8 cellular contexts compared by ENCODE assay signal in the genomic region with DNA sequence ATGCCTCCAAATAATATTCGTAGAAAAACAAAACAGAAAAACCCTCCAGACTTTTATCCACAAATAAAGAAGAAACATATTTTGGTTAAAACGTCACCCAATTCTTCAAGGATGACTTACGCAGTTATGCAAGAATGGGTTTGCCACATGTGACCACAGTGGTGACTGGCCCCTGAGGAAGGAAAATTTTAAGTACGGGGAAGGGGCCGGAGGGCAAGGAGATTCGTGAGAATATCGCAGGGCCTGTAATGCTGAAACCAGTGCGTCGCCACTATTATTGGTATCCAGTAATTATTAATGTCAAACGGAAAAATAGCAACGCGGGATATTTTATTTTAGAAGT. TPM values are rescaled to one million over a fixed set of nuclear protein-coding genes. Genes with fewer than 3 reads are reported as not detected.
A peak's percentile ranks its signal among the peaks of the same experiment; 100 is the strongest.
DNase-seq lines count a peak whose midpoint lies in the region; ATAC-seq, FAIRE-seq and TF ChIP-seq lines count a peak whose summit lies in the region.

No MANE protein-coding gene starts in this region.

- H3K79me2 ChIP-seq in ACC112 (ENCODE audit: control insufficient read depth, insufficient read depth, low read length, unreplicated experiment): peaks cover 10% of the 10 kb centered on the region

- peak overlapping the region; percentile 91 for H3K56ac ChIP-seq in IMR-90 (ENCODE audit: extremely low read depth, insufficient read depth, low read length)

- H4K5ac ChIP-seq in IMR-90 (ENCODE audit: low read depth, low read length): peak overlapping the region; percentile 71

- TF ChIP-seq POLR2A in IMR-90 (IDR thresholded peaks at IDR 0.05; ENCODE audit: low read depth, low read length) (peak; percentile 37; the same call in 1 of the 2 replicates), heart left ventricle (IDR thresholded peaks at IDR 0.05) (no peak)

- H3K4me1 ChIP-seq in ACC112 (ENCODE audit: control insufficient read depth, insufficient read depth, low read length, unreplicated experiment): peaks cover 46% of the 10 kb centered on the region
- peaks cover 25% of the 10 kb centered on the region for H3K4me1 ChIP-seq in IMR-90 (ENCODE audit: control insufficient read depth, insufficient read depth, low read length)
- peaks cover 0 to 40% (median 32%) of the 10 kb centered on the region in 12 donors for H3K4me1 ChIP-seq in heart left ventricle

- peaks cover 19% of the 10 kb centered on the region for H3K27me3 Mint-ChIP-seq in activated naive CD4-positive, alpha-beta T cell treated with anti-CD3 and anti-CD28 coated beads, Interleukin-2, amount 10 ng/mL, durations not matched to agents 7 days and 5 days

- H3K36me3 Mint-ChIP-seq in activated naive CD4-positive, alpha-beta T cell treated with anti-CD3 and anti-CD28 coated beads, Interleukin-2, amount 10 ng/mL, durations not matched to agents 7 days and 5 days: peaks cover 30% of the 10 kb centered on the region

- no TSS peak for BruUV-seq in IMR-90 (replicated peaks; lab: Mats Ljungman, UMichigan)

- H2BK20ac ChIP-seq in IMR-90 (ENCODE audit: low read depth, low read length): peak overlapping the region; percentile 100

- peak overlapping the region; percentile 95 for H2AK9ac ChIP-seq in IMR-90 (replicated peaks; ENCODE audit: low read depth, low read length, poor library complexity)

- H2BK120ac ChIP-seq in IMR-90 (ENCODE audit: low read depth, low read length): peak overlapping the region; percentile 99

- H2BK5ac ChIP-seq in IMR-90 (ENCODE audit: low read depth, low read length, poor library complexity, severe bottlenecking): peak overlapping the region; percentile 93

- ATAC-seq in GM18873 (IDR thresholded peaks at IDR 0.05; ENCODE audit: low FRiP score, unreplicated experiment) (peak; percentile 14), IMR-90 (ENCODE audit: low read depth) (peak; percentile 28), heart left ventricle (peak in 3 of 4 donors; percentile 33 to 53 (median 43))

- peak overlapping the region; percentile 53; the same call in 1 of the 2 replicates for H2AK5ac ChIP-seq in IMR-90 (ENCODE audit: low read depth, low read length)

- peak overlapping the region; percentile 100 for H3K18ac ChIP-seq in IMR-90 (ENCODE audit: low read depth, low read length)

- H3K4ac ChIP-seq in IMR-90 (ENCODE audit: low read depth, low read length): peak overlapping the region; percentile 100

- H3K4me3 ChIP-seq in ACC112 (ENCODE audit: low read depth, low read length) (peak overlapping the region; percentile 96), IMR-90 (ENCODE audit: insufficient read depth, low read depth, low read length) (peak overlapping the region; percentile 93), heart left ventricle (peak overlapping the region; percentile 54 to 97 (median 76))

- peak overlapping the region; percentile 86 for H3K4me3 Mint-ChIP-seq in activated naive CD4-positive, alpha-beta T cell treated with anti-CD3 and anti-CD28 coated beads, Interleukin-2, amount 10 ng/mL, durations not matched to agents 7 days and 5 days

- peak overlapping the region; percentile 84 for H3K27ac Mint-ChIP-seq in activated naive CD4-positive, alpha-beta T cell treated with anti-CD3 and anti-CD28 coated beads, Interleukin-2, amount 10 ng/mL, durations not matched to agents 7 days and 5 days

- POLR2A ChIA-PET in IMR-90 (lab: Charles Lee; ENCODE audit: unreplicated experiment): interaction anchor here (0.6 to 0.9 kb wide), 2 partner anchors 10 to 22 kb away, joined by 3 to 5 read pairs; no protein-coding TSS in a partner anchor

- peaks cover 28% of the 10 kb centered on the region for H3K4me1 Mint-ChIP-seq in activated naive CD4-positive, alpha-beta T cell treated with anti-CD3 and anti-CD28 coated beads, Interleukin-2, amount 10 ng/mL, durations not matched to agents 7 days and 5 days

- H3K9me1 ChIP-seq in IMR-90 (ENCODE audit: insufficient read depth, low read length): peaks cover 42% of the 10 kb centered on the region

- H2BK15ac ChIP-seq in IMR-90 (ENCODE audit: low read depth, low read length): peak overlapping the region; percentile 100; the same call in 2 of the 3 replicates

- in situ Hi-C loops in IMR-90 (cut with MboI; ENCODE audit: low sequenced_read_pairs): no loop called here

- H3K27ac ChIP-seq in ACC112 (ENCODE audit: low read depth, low read length): peak overlapping the region; percentile 98
- peak overlapping the region; percentile 84 for H3K27ac ChIP-seq in IMR-90 (ENCODE audit: insufficient read depth, low read length)
- peak overlapping the region; percentile 33 to 91 (median 82) for H3K27ac ChIP-seq in heart left ventricle

- DNase-seq in IMR-90 (peak; percentile 96), heart left ventricle (peak in 2 of 5 donors; percentile 33 to 42), renal cortical epithelial cell (ENCODE audit: low read depth) (peak; percentile 91), islet precursor cell (no peak), GM19239 (ENCODE audit: insufficient read length, low spot score) (no peak)
- DNase-seq in activated naive CD4-positive, alpha-beta T cell treated with anti-CD3 and anti-CD28 coated beads, Interleukin-2, amount 10 ng/mL, durations not matched to agents 7 days and 5 days: no peak

- peak overlapping the region; percentile 74 for H3K9ac ChIP-seq in IMR-90 (ENCODE audit: low read depth, low read length)

- peaks cover 17% of the 10 kb centered on the region; the same call in 1 of the 2 replicates for H3K36me3 ChIP-seq in ACC112 (ENCODE audit: insufficient read depth, low read length)
- peaks cover 15% of the 10 kb centered on the region for H3K36me3 ChIP-seq in IMR-90 (ENCODE audit: control insufficient read depth, insufficient read depth, low read length)
- H3K36me3 ChIP-seq in heart left ventricle: peaks cover 0 to 32% (median 23%) of the 10 kb centered on the region in 9 donors

- peaks cover 25 to 61% of the 10 kb centered on the region in 2 experiments for H3K79me1 ChIP-seq in IMR-90 (ENCODE audit: low read depth in 1 of 2, low read length in 2 of 2)

- TF ChIP-seq CTCF in IMR-90 (conservative IDR thresholded peaks at IDR 0.05; ENCODE audit: low read depth, low read length) (no peak), heart left ventricle (IDR thresholded peaks at IDR 0.05) (no peak)

- peak overlapping the region; percentile 100 for H3K14ac ChIP-seq in IMR-90 (replicated peaks; ENCODE audit: low read depth, low read length)

- no peaks in the 10 kb centered on the region for H3K27me3 ChIP-seq in ACC112 (ENCODE audit: insufficient read depth, low read length)
- H3K27me3 ChIP-seq in IMR-90 (ENCODE audit: control insufficient read depth, insufficient read depth, low read length): no peaks in the 10 kb centered on the region
- no peaks in the 10 kb centered on the region for H3K27me3 ChIP-seq in heart left ventricle

- peak overlapping the region; percentile 98 for H4K91ac ChIP-seq in IMR-90 (ENCODE audit: insufficient read depth, low read depth, low read length)

- peak overlapping the region; percentile 76 for H3K4me2 ChIP-seq in IMR-90 (ENCODE audit: low read depth, low read length)

- dilution Hi-C loops in IMR-90 (cut with HindIII; ENCODE audit: low sequenced_read_pairs, unreplicated experiment): no loop called here

- no peak for TF ChIP-seq RAD21 in IMR-90 (IDR thresholded peaks at IDR 0.05; ENCODE audit: low read length)

- no peaks in the 10 kb centered on the region for H3K9me3 Mint-ChIP-seq in activated naive CD4-positive, alpha-beta T cell treated with anti-CD3 and anti-CD28 coated beads, Interleukin-2, amount 10 ng/mL, durations not matched to agents 7 days and 5 days

- H4K20me1 ChIP-seq in IMR-90 (ENCODE audit: insufficient read depth, low read length): no peaks in the 10 kb centered on the region

- no peaks in the 10 kb centered on the region for H3K9me3 ChIP-seq in IMR-90 (ENCODE audit: control insufficient read depth, insufficient read depth, low read length)
- H3K9me3 ChIP-seq in heart left ventricle: no peaks in the 10 kb centered on the region

- H3K23ac ChIP-seq in IMR-90 (ENCODE audit: low read depth, low read length): peak overlapping the region; percentile 99

- CTCF ChIA-PET in IMR-90 (lab: Yijun Ruan, JAX): no interaction called here
- CTCF ChIA-PET in activated naive CD4-positive, alpha-beta T cell treated with anti-CD3 and anti-CD28 coated beads, Interleukin-2, amount 10 ng/mL, durations not matched to agents 7 days and 5 days (lab: Charles Lee): interaction anchor here (1.2 kb wide), 1 partner anchor 31 kb away, joined by 4 read pairs; no protein-coding TSS in a partner anchor

- 7% methylated on average over 7 of the region's 12 CpGs; no CpG with 5 or more reads in 1 of the 2 experiments for WGBS in IMR-90 (ENCODE audit: extremely low coverage in 2 of 2, insufficient read length in 1 of 2), 2 experiments
- 38 to 50% (median 44%) methylated on average over 12 of the region's 12 CpGs for WGBS in heart left ventricle, 4 donors

- FAIRE-seq in GM19239 (lab: Jason Lieb, UNC): no peak

- intact Hi-C loops in IMR-90 (cut with micrococcal nuclease) (loop anchor here (5.0 kb wide), 1 partner anchor 82 kb away; no protein-coding TSS in a partner anchor), heart left ventricle (cut with DNase I) (loop anchor here in 3 of 10 donors (2.0 to 5.0 kb wide), 3 partner anchors 37 to 57 kb away; a partner anchor contains a TSS)

- H2AFZ ChIP-seq in ACC112 (ENCODE audit: low read length, unreplicated experiment) (peak overlapping the region; percentile 19), IMR-90 (replicated peaks; ENCODE audit: low read length, poor library complexity) (peak overlapping the region; percentile 99)

- peak overlapping the region; percentile 86 to 91 for H4K8ac ChIP-seq in IMR-90 (ENCODE audit: low read depth in 2 of 2, low read length in 2 of 2)

RNA-seq across cellular contexts. Expression of a gene that starts 0.6 kb away (rescaled TPM):
- 151 and 169 TPM in 2 replicates for total RNA-seq in IMR-90 (2012; rRNA removed)
- 266 and 299 TPM in 2 replicates for polyA plus RNA-seq in IMR-90 (2012; rRNA removed)
- 465 and 570 TPM in 2 replicates for polyA plus RNA-seq in IMR-90 (2012; cell fraction: cytosol; rRNA removed)
- polyA plus RNA-seq in IMR-90 (2012; cell fraction: nucleus; rRNA removed; ENCODE audit: low replicate concordance): 100 and 188 TPM in 2 replicates
- total RNA-seq in heart left ventricle: 100 to 1,000 TPM; 118 to 252 (median 151) TPM
- 100 to 1,000 TPM; 191 to 284 TPM for polyA plus RNA-seq in heart left ventricle
- 55.3 and 127 TPM in 2 replicates for total RNA-seq in renal cortical epithelial cell

RNA-seq across cellular contexts. Expression of a gene that starts 36.5 kb away (rescaled TPM):
- total RNA-seq in IMR-90 (2012; rRNA removed) (24.4 and 25.5 TPM in 2 replicates), heart left ventricle (10 to 100 TPM; 28.2 to 43.7 (median 37.8) TPM), renal cortical epithelial cell (37.0 and 40.6 TPM in 2 replicates)
- polyA plus RNA-seq in IMR-90 (2012; rRNA removed) (19.9 and 22.0 TPM in 2 replicates), heart left ventricle (10 to 100 TPM; 23.6 to 24.0 TPM)
- 12.5 and 15.2 TPM in 2 replicates for polyA plus RNA-seq in IMR-90 (2012; cell fraction: cytosol; rRNA removed)
- 31.4 and 33.7 TPM in 2 replicates for polyA plus RNA-seq in IMR-90 (2012; cell fraction: nucleus; rRNA removed; ENCODE audit: low replicate concordance)

RNA-seq across cellular contexts. Expression of a gene that starts 56.4 kb away (rescaled TPM):
- total RNA-seq in IMR-90 (2012; rRNA removed): 8.6 and 9.7 TPM in 2 replicates
- 9.7 and 10.5 TPM in 2 replicates for polyA plus RNA-seq in IMR-90 (2012; rRNA removed)
- polyA plus RNA-seq in IMR-90 (2012; cell fraction: cytosol; rRNA removed): 7.5 and 11.0 TPM in 2 replicates
- 5.7 and 6.0 TPM in 2 replicates for polyA plus RNA-seq in IMR-90 (2012; cell fraction: nucleus; rRNA removed; ENCODE audit: low replicate concordance)
- 10 to 100 TPM; 35.1 to 69.8 (median 43.5) TPM for total RNA-seq in heart left ventricle
- 10 to 100 TPM; 29.4 to 41.1 TPM for polyA plus RNA-seq in heart left ventricle
- total RNA-seq in renal cortical epithelial cell: 10.4 and 17.0 TPM in 2 replicates

Comparison
In these comparisons a context has a peak if more than half of its experiments do, and no peak if none do; other contexts are left out.
1. DNase-seq: peak in IMR-90 (single experiment) and renal cortical epithelial cell (single experiment); none in activated naive CD4-positive, alpha-beta T cell treated with anti-CD3 and anti-CD28 coated beads, Interleukin-2, amount 10 ng/mL, durations not matched to agents 7 days and 5 days (single experiment), islet precursor cell (single experiment) and GM19239 (single experiment).
2. Peak in every context shown above with its lines, with median percentiles within 50 percentile points of each other: H3K27ac ChIP-seq, H3K4me3 ChIP-seq and ATAC-seq.